2 cellular contexts compared by ENCODE assay signal in genomic region chr4:158722291-158722916, GRCh38.
TF ChIP-seq lines count a peak whose summit lies in the region.

No MANE protein-coding gene starts in this region.

TF ChIP-seq in HEK293, 187 proteins besides CTCF, POLR2A, EP300 and RAD21:
- TF ChIP-seq ZNF239 (tag by site-specific recombination; IDR thresholded peaks at IDR 0.05) (no peak), ZNF600 (tag by site-specific recombination; IDR thresholded peaks at IDR 0.05) (peak; percentile 42; the same call in 1 of the 2 replicates)

TF ChIP-seq in GM12878, 131 proteins besides CTCF, POLR2A, EP300 and RAD21:
- peak; percentile 74 for TF ChIP-seq BMI1 (IDR thresholded peaks at IDR 0.05; ENCODE audit: borderline replicate concordance)
- peak; percentile 38; the same call in 1 of the 2 replicates for TF ChIP-seq POLR2AphosphoS5 (IDR thresholded peaks at IDR 0.05; ENCODE audit: low read length)
- TF ChIP-seq HSF1 (IDR thresholded peaks at IDR 0.05; ENCODE audit: low read depth, low read length) = no peak
- no peak for TF ChIP-seq IRF4 (IDR thresholded peaks at IDR 0.05; ENCODE audit: low read depth, low read length)
- TF ChIP-seq BHLHE40 (IDR thresholded peaks at IDR 0.05; ENCODE audit: borderline replicate concordance in 1 of 2, low read depth in 2 of 2, low read length in 1 of 2) = peak in 1 of 2 experiments; percentile 62; a peak in 1 of 4 replicates
- 0 out of 2 replicates have a peak, but pooled peaks have one; percentile 28 for TF ChIP-seq MXI1 (IDR thresholded peaks at IDR 0.05; ENCODE audit: low read depth, low read length)
